ENCODE assay signal across 12 cellular contexts in the genomic region with DNA sequence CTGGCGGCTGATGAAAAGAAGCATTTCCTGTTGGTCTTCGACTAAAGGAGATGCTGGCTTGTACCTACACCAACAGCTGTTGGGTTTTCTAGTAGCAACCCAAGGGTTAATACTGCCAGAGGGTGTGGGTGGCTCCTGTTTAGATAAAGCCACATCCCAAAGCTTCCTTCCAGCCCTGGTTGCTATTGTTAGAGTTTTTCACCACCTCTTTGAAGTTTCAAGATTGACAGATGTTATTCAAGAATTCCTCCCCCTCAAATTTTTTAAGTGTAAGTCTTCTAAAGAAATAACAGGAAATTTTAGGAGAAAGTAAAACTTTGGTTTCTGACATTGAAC.
DNase-seq lines count a peak whose midpoint lies in the region; ATAC-seq and TF ChIP-seq lines count a peak whose summit lies in the region.
"Had no signal": no experiment of that assay in that cellular context is flagged by ENCODE, and none has a peak within 500 bp of the region (broad histone marks: within the 10 kb centered on the region; RNA-seq: fewer than 3 reads in every experiment).

No MANE protein-coding gene starts in this region.

- intact Hi-C loops in activated B cell treated with CpG ODN at 0.5 μM for 24 hours (cut with micrococcal nuclease): no loop called here

- peaks cover 93% of the 10 kb centered on the region for H3K4me1 Mint-ChIP-seq in activated B cell treated with CpG ODN at 0.5 μM for 24 hours

- ATAC-seq in activated B cell treated with CpG ODN at 0.5 μM for 24 hours (ENCODE audit: low read depth) (no peak), HG03442 (IDR thresholded peaks at IDR 0.05; ENCODE audit: unreplicated experiment) (no peak), GM18858 (IDR thresholded peaks at IDR 0.05; ENCODE audit: unreplicated experiment) (no peak)

- peak overlapping the region; percentile 82 for H3K27ac Mint-ChIP-seq in activated B cell treated with CpG ODN at 0.5 μM for 24 hours

- peaks cover 75% of the 10 kb centered on the region for H3K36me3 Mint-ChIP-seq in activated B cell treated with CpG ODN at 0.5 μM for 24 hours (ENCODE audit: low read depth)

- peak overlapping the region; percentile 19 for H3K4me3 Mint-ChIP-seq in activated B cell treated with CpG ODN at 0.5 μM for 24 hours

- POLR2A ChIA-PET in activated B cell treated with CpG ODN at 0.5 μM for 24 hours (lab: Charles Lee): interaction anchor here (0.5 to 2.1 kb wide), 9 partner anchors 9 to 1782 kb away, joined by 3 to 12 read pairs (median 3); a partner anchor contains a TSS

- H3K9me3 Mint-ChIP-seq in activated B cell treated with CpG ODN at 0.5 μM for 24 hours: peaks cover 6% of the 10 kb centered on the region

- no peaks in the 10 kb centered on the region for H3K27me3 Mint-ChIP-seq in activated B cell treated with CpG ODN at 0.5 μM for 24 hours

- CTCF ChIA-PET in activated B cell treated with CpG ODN at 0.5 μM for 24 hours (lab: Charles Lee): interaction anchor here (0.7 to 1.1 kb wide), 2 partner anchors 150 to 468 kb away, joined by 3 read pairs; no protein-coding TSS in a partner anchor

- DNase-seq in stimulated activated CD4-positive, alpha-beta T cell treated with anti-CD3 and anti-CD28 coated beads, Interleukin-15, amount 100 ng/mL, for 24 hours: peak; percentile 47
- no peak for DNase-seq in stimulated activated CD4-positive, alpha-beta T cell treated with anti-CD3 and anti-CD28 coated beads, Interleukin-2, amount 100 ng/mL, for 24 hours
- DNase-seq in activated B cell treated with CpG ODN at 0.5 μM for 24 hours (no peak), iris pigment epithelial cell (ENCODE audit: low read depth) (peak; percentile 38), GOT3 (lab: John Stamatoyannopoulos, UW) (no peak), NCI-H446 treated with DMSO at 0.1 percent for 48 hours (lab: John Stamatoyannopoulos, UW) (no peak)
- DNase-seq: activated CD4-positive, CD25-positive, alpha-beta regulatory T cell; COR-L47; NCI-H2029 treated with DMSO at 0.1 percent for 48 hours; stimulated activated CD4-positive, alpha-beta T cell treated with anti-CD3 and anti-CD28 coated beads, Interleukin-4, amount 100 ng/mL, for 1 hour had no signal

- TF ChIP-seq CTCF in activated B cell treated with CpG ODN at 0.5 μM for 24 hours (IDR thresholded peaks at IDR 0.05): no peak

Comparison
In these comparisons a context has a peak if more than half of its experiments do, and no peak if none do; other contexts are left out.
1. DNase-seq: peak in stimulated activated CD4-positive, alpha-beta T cell treated with anti-CD3 and anti-CD28 coated beads, Interleukin-15, amount 100 ng/mL, for 24 hours (single experiment) and iris pigment epithelial cell (single experiment); none in stimulated activated CD4-positive, alpha-beta T cell treated with anti-CD3 and anti-CD28 coated beads, Interleukin-2, amount 100 ng/mL, for 24 hours (0 of 2), activated B cell treated with CpG ODN at 0.5 μM for 24 hours (single experiment), GOT3 (single experiment) and NCI-H446 treated with DMSO at 0.1 percent for 48 hours (single experiment).